ENCODE assay signal across 11 cellular contexts in genomic region chr17:15398736-15399331, GRCh38. TPM values are rescaled to one million over a fixed set of nuclear protein-coding genes. Genes with fewer than 3 reads are reported as not detected.
DNase-seq lines count a peak whose midpoint lies in the region; ATAC-seq and TF ChIP-seq lines count a peak whose summit lies in the region.
"Had no signal": no experiment of that assay in that cellular context is flagged by ENCODE, and none has a peak within 500 bp of the region (broad histone marks: within the 10 kb centered on the region; RNA-seq: fewer than 3 reads in every experiment).

No MANE protein-coding gene starts in this region.

- peak overlapping the region; percentile 1 for H3K27ac Mint-ChIP-seq in osteocyte (ENCODE audit: unreplicated experiment)
- H3K27ac Mint-ChIP-seq: immature natural killer cell had no signal

- peaks cover 36% of the 10 kb centered on the region for H3K4me1 Mint-ChIP-seq in osteocyte (ENCODE audit: unreplicated experiment)
- H3K4me1 Mint-ChIP-seq: immature natural killer cell had no signal

- no peak overlapping the region for H3K4me3 Mint-ChIP-seq in osteocyte (ENCODE audit: unreplicated experiment)
- H3K4me3 Mint-ChIP-seq: immature natural killer cell had no signal

- no peaks in the 10 kb centered on the region for H3K36me3 Mint-ChIP-seq in osteocyte (ENCODE audit: unreplicated experiment)
- H3K36me3 Mint-ChIP-seq: immature natural killer cell had no signal

- peak overlapping the region; percentile 14 for H3K27ac ChIP-seq in foreskin keratinocyte

- peaks cover 14% of the 10 kb centered on the region for H3K4me1 ChIP-seq in foreskin keratinocyte

- ATAC-seq in foreskin keratinocyte (peak; percentile 83), HG03457 (IDR thresholded peaks at IDR 0.05; ENCODE audit: unreplicated experiment) (no peak), HG02623 (IDR thresholded peaks at IDR 0.05; ENCODE audit: unreplicated experiment) (no peak), HG03469 (IDR thresholded peaks at IDR 0.05; ENCODE audit: unreplicated experiment) (no peak)
- ATAC-seq: Panc1; stimulated activated naive CD8-positive, alpha-beta T cell treated with anti-CD3 and anti-CD28 coated beads, Interleukin-15, Interleukin-2, amounts not matched to agents 100 U/mL and 50 U/mL, for 24 hours had no signal

- H3K27me3 Mint-ChIP-seq in osteocyte (ENCODE audit: unreplicated experiment), result no peaks in the 10 kb centered on the region

- no peaks in the 10 kb centered on the region for H3K27me3 ChIP-seq in foreskin keratinocyte

- peak; percentile 39 for DNase-seq in ELF-1 (ENCODE audit: low read depth, low spot score)
- peak; percentile 46 for DNase-seq in SK-N-DZ (ENCODE audit: low spot score)
- no peak for DNase-seq in foreskin keratinocyte
- DNase-seq in osteocyte (ENCODE audit: extremely low spot score, unreplicated experiment), result no peak
- no peak for DNase-seq in HuH-7.5 (ENCODE audit: low spot score)
- DNase-seq: immature natural killer cell; stimulated activated naive CD8-positive, alpha-beta T cell treated with anti-CD3 and anti-CD28 coated beads, Interleukin-15, Interleukin-2, amounts not matched to agents 100 U/mL and 50 U/mL, for 24 hours had no signal

- no peaks in the 10 kb centered on the region for H3K9me3 Mint-ChIP-seq in osteocyte (ENCODE audit: unreplicated experiment)

- TF ChIP-seq CTCF in foreskin keratinocyte (conservative IDR thresholded peaks at IDR 0.05), result no peak
- TF ChIP-seq CTCF in osteocyte (IDR thresholded peaks at IDR 0.05), result no peak

RNA-seq across cellular contexts. Expression of gene TEKT3, which starts 57.4 kb away (rescaled TPM):
- polyA plus RNA-seq in SK-N-DZ (2014; cell fraction: cytosol; rRNA removed), result not detected in 2 replicates
- 0.78 TPM in 1 of 2 replicates, not detected in the other for polyA plus RNA-seq in SK-N-DZ (2014; cell fraction: nucleus; rRNA removed)
- total RNA-seq in foreskin keratinocyte, result not detected in 2 replicates
- polyA plus RNA-seq in foreskin keratinocyte, result not detected in 2 replicates
- total RNA-seq in osteocyte, result not detected in 2 replicates
- polyA plus RNA-seq: immature natural killer cell had no signal

Comparison
In these comparisons a context has a peak if more than half of its experiments do, and no peak if none do; other contexts are left out.
1. DNase-seq: peak in ELF-1 (single experiment) and SK-N-DZ (single experiment); none in foreskin keratinocyte (0 of 2), osteocyte (single experiment) and HuH-7.5 (single experiment).